ENCODE assay signal across 26 cellular contexts in genomic region chr6:105633814-105634213, GRCh38.
"Had no signal": no experiment of that assay in that cellular context is flagged by ENCODE, and none has a peak within 500 bp of the region (broad histone marks: within the 10 kb centered on the region; RNA-seq: fewer than 3 reads in every experiment).

No MANE protein-coding gene starts in this region.

- H3K27me3 ChIP-seq: esophagus muscularis mucosa, foreskin keratinocyte, gastrocnemius medialis, heart left ventricle had no signal

- H3K27ac ChIP-seq: esophagus muscularis mucosa, foreskin keratinocyte, gastrocnemius medialis, heart left ventricle had no signal

- H3K4me1 Mint-ChIP-seq: activated naive CD4-positive, alpha-beta T cell treated with anti-CD3 and anti-CD28 coated beads, Interleukin-2, amount 50 U/mL, for 24 hours; activated naive CD8-positive, alpha-beta T cell treated with anti-CD3 and anti-CD28 coated beads, Interleukin-2, amount 10 ng/mL, durations not matched to agents 7 days and 5 days had no signal

- H3K9me3 Mint-ChIP-seq: activated naive CD4-positive, alpha-beta T cell treated with anti-CD3 and anti-CD28 coated beads, Interleukin-2, amount 50 U/mL, for 24 hours had no signal

- H3K27ac Mint-ChIP-seq: activated CD4-positive, alpha-beta memory T cell treated with anti-CD3 and anti-CD28 coated beads, Interleukin-2, amount 10 ng/mL, durations not matched to agents 7 days and 5 days; activated naive CD4-positive, alpha-beta T cell treated with anti-CD3 and anti-CD28 coated beads for 36 hours; activated naive CD4-positive, alpha-beta T cell treated with anti-CD3 and anti-CD28 coated beads, Interleukin-2, amount 50 U/mL, for 24 hours; activated naive CD8-positive, alpha-beta T cell treated with anti-CD3 and anti-CD28 coated beads, Interleukin-2, amount 10 ng/mL, durations not matched to agents 7 days and 5 days; activated T-helper 2 cell treated with anti-CD3 and anti-CD28 coated beads, Interferon-gamma antibody, Interleukin-2, Interleukin-4, amounts not matched to agents 10 μg/mL and 5 μg/mL and 100 μg/mL, durations not matched to agents 14 hours and 24 hours and 36 hours had no signal

- H3K4me1 ChIP-seq: esophagus muscularis mucosa, foreskin keratinocyte, gastrocnemius medialis, heart left ventricle had no signal

- DNase-seq: activated CD4-positive, alpha-beta memory T cell treated with anti-CD3 and anti-CD28 coated beads, Interleukin-2, amount 10 ng/mL, durations not matched to agents 7 days and 5 days; activated CD4-positive, alpha-beta T cell treated with anti-CD3 and anti-CD28 coated beads for 4 hours; activated CD4-positive, alpha-beta T cell treated with anti-CD3 and anti-CD28 coated beads, Interleukin-2, amount 50 U/mL, for 1 hour; activated CD4-positive, CD25-positive, alpha-beta regulatory T cell; activated CD4-positive, CD25-positive, alpha-beta regulatory T cell treated with anti-CD3 and anti-CD28 coated beads, Interleukin-2, amount 50 U/mL, for 72 hours; activated effector memory CD4-positive, alpha-beta T cell treated with anti-CD3 and anti-CD28 coated beads, Interleukin-2, amount 50 U/mL, for 16 hours; activated naive CD4-positive, alpha-beta T cell treated with anti-CD3 and anti-CD28 coated beads for 36 hours; activated naive CD8-positive, alpha-beta T cell treated with anti-CD3 and anti-CD28 coated beads, Interleukin-2, amount 10 ng/mL, durations not matched to agents 7 days and 5 days; activated T-cell treated with anti-CD3 and anti-CD28 coated beads, Interleukin-2, amount 50 U/mL, for 1 hour; activated T-cell treated with anti-CD3 and anti-CD28 coated beads, Interleukin-2, amount 50 U/mL, for 48 hours; amniotic stem cell; anterior cingulate cortex; caudate nucleus; cortex of kidney; dermis blood vessel endothelial cell; effector CD4-positive, alpha-beta T cell; effector memory CD8-positive, alpha-beta T cell; erythroblast; foreskin keratinocyte; gastrocnemius medialis; glutamatergic neuron; heart left ventricle; T-helper 2 cell had no signal

- H3K4me3 ChIP-seq: esophagus muscularis mucosa, gastrocnemius medialis, heart left ventricle had no signal

- H3K9me3 ChIP-seq: esophagus muscularis mucosa, gastrocnemius medialis had no signal

- H3K36me3 ChIP-seq: esophagus muscularis mucosa, gastrocnemius medialis, heart left ventricle had no signal

- H3K4me3 Mint-ChIP-seq: activated CD4-positive, alpha-beta memory T cell treated with anti-CD3 and anti-CD28 coated beads, Interleukin-2, amount 10 ng/mL, durations not matched to agents 7 days and 5 days; activated naive CD4-positive, alpha-beta T cell treated with anti-CD3 and anti-CD28 coated beads for 36 hours; activated naive CD4-positive, alpha-beta T cell treated with anti-CD3 and anti-CD28 coated beads, Interleukin-2, amount 50 U/mL, for 24 hours; activated naive CD8-positive, alpha-beta T cell treated with anti-CD3 and anti-CD28 coated beads, Interleukin-2, amount 10 ng/mL, durations not matched to agents 7 days and 5 days; effector memory CD8-positive, alpha-beta T cell had no signal

- ATAC-seq: effector memory CD8-positive, alpha-beta T cell; foreskin keratinocyte; gastrocnemius medialis; heart left ventricle had no signal

- H3K27me3 Mint-ChIP-seq: activated naive CD4-positive, alpha-beta T cell treated with anti-CD3 and anti-CD28 coated beads, Interleukin-2, amount 50 U/mL, for 24 hours had no signal
